In genomic region chr5:68849103-68849502, GRCh38 we compare ENCODE assay signal across 23 cellular contexts.
"Had no signal": no experiment of that assay in that cellular context is flagged by ENCODE, and none has a peak within 500 bp of the region (broad histone marks: within the 10 kb centered on the region; RNA-seq: fewer than 3 reads in every experiment).

No MANE protein-coding gene starts in this region.

- H3K4me3 Mint-ChIP-seq: naive thymus-derived CD4-positive, alpha-beta T cell; natural killer cell treated with Interleukin-12 subunit alpha and Interleukin-12 subunit beta and Interleukin-15 and Interleukin-18, amount 100 ng/mL, for 72 hours; stimulated activated effector memory CD8-positive, alpha-beta T cell treated with anti-CD3 and anti-CD28 coated beads, Interleukin-12 subunit alpha, Interleukin-12 subunit beta, amount 100 ng/mL, for 72 hours; stimulated activated naive CD8-positive, alpha-beta T cell treated with anti-CD3 and anti-CD28 coated beads, Interleukin-15, Interleukin-2, amounts not matched to agents 100 ng/mL and 50 ng/mL, for 24 hours had no signal

- H3K9me3 Mint-ChIP-seq: natural killer cell treated with Interleukin-12 subunit alpha and Interleukin-12 subunit beta and Interleukin-15 and Interleukin-18, amount 100 ng/mL, for 72 hours; stimulated activated effector memory CD8-positive, alpha-beta T cell treated with anti-CD3 and anti-CD28 coated beads, Interleukin-12 subunit alpha, Interleukin-12 subunit beta, amount 100 ng/mL, for 72 hours; stimulated activated naive CD8-positive, alpha-beta T cell treated with anti-CD3 and anti-CD28 coated beads, Interleukin-15, Interleukin-2, amounts not matched to agents 100 ng/mL and 50 ng/mL, for 24 hours had no signal

- DNase-seq: hippocampal formation; kidney glomerular epithelial cell; left cardiac atrium; left lung; lower lobe of right lung; mammary epithelial cell; mesenchymal stem cell; naive thymus-derived CD4-positive, alpha-beta T cell; ovary; right lobe of liver; spleen; stimulated activated CD4-positive, alpha-beta T cell treated with anti-CD3 and anti-CD28 coated beads, Interleukin-4, amount 100 ng/mL, for 24 hours; stimulated activated naive CD4-positive, alpha-beta T cell; tibial artery; upper lobe of right lung had no signal

- H3K4me1 Mint-ChIP-seq: naive thymus-derived CD4-positive, alpha-beta T cell; stimulated activated effector memory CD8-positive, alpha-beta T cell treated with anti-CD3 and anti-CD28 coated beads, Interleukin-12 subunit alpha, Interleukin-12 subunit beta, amount 100 ng/mL, for 72 hours had no signal

- H3K36me3 ChIP-seq: left lung, lower lobe of right lung, ovary, right atrium auricular region, right lobe of liver, spleen, suprapubic skin, thoracic aorta, tibial artery, upper lobe of right lung had no signal

- H3K9me3 ChIP-seq: lower lobe of right lung, ovary, right lobe of liver, suprapubic skin, thoracic aorta, upper lobe of right lung had no signal

- H3K27ac ChIP-seq: left lung, lower lobe of right lung, ovary, right atrium auricular region, right lobe of liver, skin epidermis, spleen, suprapubic skin, thoracic aorta, tibial artery, upper lobe of right lung had no signal

- H3K4me1 ChIP-seq: left lung, lower lobe of right lung, right atrium auricular region, right lobe of liver, spleen, tibial artery, upper lobe of right lung had no signal

- H3K36me3 Mint-ChIP-seq: naive thymus-derived CD4-positive, alpha-beta T cell; natural killer cell treated with Interleukin-12 subunit alpha and Interleukin-12 subunit beta and Interleukin-15 and Interleukin-18, amount 100 ng/mL, for 72 hours; stimulated activated effector memory CD8-positive, alpha-beta T cell treated with anti-CD3 and anti-CD28 coated beads, Interleukin-12 subunit alpha, Interleukin-12 subunit beta, amount 100 ng/mL, for 72 hours had no signal

- ATAC-seq: left cardiac atrium; left lung; lower lobe of right lung; naive thymus-derived CD4-positive, alpha-beta T cell; natural killer cell treated with Interleukin-12 subunit alpha and Interleukin-12 subunit beta and Interleukin-15 and Interleukin-18, amount 100 ng/mL, for 72 hours; right lobe of liver; stimulated activated effector memory CD8-positive, alpha-beta T cell treated with anti-CD3 and anti-CD28 coated beads, Interleukin-12 subunit alpha, Interleukin-12 subunit beta, amount 100 ng/mL, for 72 hours; upper lobe of right lung had no signal

- H3K27me3 ChIP-seq: left lung, ovary, right atrium auricular region, right lobe of liver, spleen, suprapubic skin, tibial artery, upper lobe of right lung had no signal

- H3K27me3 Mint-ChIP-seq: stimulated activated naive CD8-positive, alpha-beta T cell treated with anti-CD3 and anti-CD28 coated beads, Interleukin-15, Interleukin-2, amounts not matched to agents 100 ng/mL and 50 ng/mL, for 24 hours had no signal

- H3K4me3 ChIP-seq: left lung, lower lobe of right lung, ovary, right atrium auricular region, right lobe of liver, skin epidermis, spleen, suprapubic skin, thoracic aorta, tibial artery, upper lobe of right lung had no signal

- H3K27ac Mint-ChIP-seq: naive thymus-derived CD4-positive, alpha-beta T cell; natural killer cell treated with Interleukin-12 subunit alpha and Interleukin-12 subunit beta and Interleukin-15 and Interleukin-18, amount 100 ng/mL, for 72 hours; progenitor cell of endocrine pancreas; stimulated activated effector memory CD8-positive, alpha-beta T cell treated with anti-CD3 and anti-CD28 coated beads, Interleukin-12 subunit alpha, Interleukin-12 subunit beta, amount 100 ng/mL, for 72 hours; stimulated activated naive CD8-positive, alpha-beta T cell treated with anti-CD3 and anti-CD28 coated beads, Interleukin-15, Interleukin-2, amounts not matched to agents 100 ng/mL and 50 ng/mL, for 24 hours had no signal
